27 cellular contexts compared by ENCODE assay signal in the genomic region with DNA sequence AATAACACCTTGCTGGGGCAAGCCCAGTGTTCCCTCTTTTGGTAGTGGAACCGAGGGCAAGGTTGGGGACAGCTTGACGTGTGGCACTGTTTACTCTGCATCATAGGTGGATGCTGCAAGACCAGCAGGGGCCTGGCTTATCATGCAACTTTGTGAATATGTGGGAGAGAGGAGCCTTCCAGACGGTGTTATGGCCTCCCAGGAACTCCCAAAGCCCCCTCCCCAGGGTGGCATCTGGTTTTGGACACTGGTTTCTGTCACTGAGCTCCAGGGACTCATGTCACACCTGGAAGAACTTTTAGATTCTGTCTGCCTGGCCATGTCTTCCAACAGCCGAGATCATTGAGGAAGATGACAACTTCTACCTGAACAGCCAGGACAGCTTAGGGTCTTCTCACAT. TPM values are rescaled to one million over a fixed set of nuclear protein-coding genes. Genes with fewer than 3 reads are reported as not detected.
A peak's percentile ranks its signal among the peaks of the same experiment; 100 is the strongest.
DNase-seq lines count a peak whose midpoint lies in the region; ATAC-seq, FAIRE-seq and TF ChIP-seq lines count a peak whose summit lies in the region.
"Had no signal": no experiment of that assay in that cellular context is flagged by ENCODE, and none has a peak within 500 bp of the region (broad histone marks: within the 10 kb centered on the region; RNA-seq: fewer than 3 reads in every experiment).

No MANE protein-coding gene starts in this region.

- FAIRE-seq in GM12878 (lab: Jason Lieb, UNC) = no peak
- FAIRE-seq: A204.1, GM12891, H1, pancreas had no signal

- H3K4me2 ChIP-seq in GM12878 (ENCODE audit: control insufficient read depth, insufficient read depth) = 0 out of 2 replicates have a peak overlapping the region, but pooled peaks have one; percentile 22
- H3K4me2 ChIP-seq: smooth muscle cell had no signal

- peaks cover 22% of the 10 kb centered on the region for H3K9me3 Mint-ChIP-seq in activated CD4-positive, alpha-beta T cell treated with anti-CD3 and anti-CD28 coated beads, Interleukin-2, amount 10 ng/mL, durations not matched to agents 24 days and 14 days
- peaks cover 10% of the 10 kb centered on the region for H3K9me3 Mint-ChIP-seq in activated CD4-positive, alpha-beta T cell treated with anti-CD3 and anti-CD28 coated beads, Interleukin-2, amount 10 ng/mL, durations not matched to agents 7 days and 5 days

- POLR2A ChIA-PET in activated CD4-positive, alpha-beta T cell treated with anti-CD3 and anti-CD28 coated beads, Interleukin-2, amount 10 ng/mL, durations not matched to agents 7 days and 5 days (lab: Charles Lee) = no interaction called here
- POLR2A ChIA-PET in GM12878 (lab: Charles Lee) = interaction anchor here (0.9 to 1.9 kb wide), 7 partner anchors 10 to 100 kb away, joined by 3 to 11 read pairs (median 6); no protein-coding TSS in a partner anchor

- no peak overlapping the region for H3K27ac Mint-ChIP-seq in activated CD4-positive, alpha-beta T cell treated with anti-CD3 and anti-CD28 coated beads, Interleukin-2, amount 10 ng/mL, durations not matched to agents 24 days and 14 days
- no peak overlapping the region for H3K27ac Mint-ChIP-seq in activated CD4-positive, alpha-beta T cell treated with anti-CD3 and anti-CD28 coated beads, Interleukin-2, amount 10 ng/mL, durations not matched to agents 7 days and 5 days
- H3K27ac Mint-ChIP-seq: activated CD4-positive, alpha-beta memory T cell treated with anti-CD3 and anti-CD28 coated beads for 36 hours; activated T-helper 2 cell treated with anti-CD3 and anti-CD28 coated beads, Interferon-gamma antibody, Interleukin-2, Interleukin-4, amounts not matched to agents 10 μg/mL and 5 μg/mL and 100 μg/mL, durations not matched to agents 14 hours and 24 hours and 36 hours; effector memory CD8-positive, alpha-beta T cell; memory B cell had no signal

- peaks cover 10% of the 10 kb centered on the region for H3K4me1 Mint-ChIP-seq in activated CD4-positive, alpha-beta T cell treated with anti-CD3 and anti-CD28 coated beads, Interleukin-2, amount 10 ng/mL, durations not matched to agents 24 days and 14 days
- peaks cover 15% of the 10 kb centered on the region for H3K4me1 Mint-ChIP-seq in activated CD4-positive, alpha-beta T cell treated with anti-CD3 and anti-CD28 coated beads, Interleukin-2, amount 10 ng/mL, durations not matched to agents 7 days and 5 days

- CTCF ChIA-PET in activated CD4-positive, alpha-beta T cell treated with anti-CD3 and anti-CD28 coated beads, Interleukin-2, amount 10 ng/mL, durations not matched to agents 7 days and 5 days (lab: Charles Lee) = interaction anchor here (0.5 to 2.3 kb wide), 7 partner anchors 9 to 549 kb away, joined by 3 to 11 read pairs (median 4); no protein-coding TSS in a partner anchor
- CTCF ChIA-PET in GM12878 (lab: Yijun Ruan, JAX) = interaction anchor here (0.6 to 17.0 kb wide), 16 partner anchors 8 to 101 kb away, joined by 3 to 406 read pairs (median 4); no protein-coding TSS in a partner anchor

- H3K36me3 Mint-ChIP-seq in activated CD4-positive, alpha-beta T cell treated with anti-CD3 and anti-CD28 coated beads, Interleukin-2, amount 10 ng/mL, durations not matched to agents 24 days and 14 days (ENCODE audit: low read depth) = no peaks in the 10 kb centered on the region
- H3K36me3 Mint-ChIP-seq in activated CD4-positive, alpha-beta T cell treated with anti-CD3 and anti-CD28 coated beads, Interleukin-2, amount 10 ng/mL, durations not matched to agents 7 days and 5 days (ENCODE audit: low read depth) = peaks cover under 1% of the 10 kb centered on the region
- H3K36me3 Mint-ChIP-seq: activated CD4-positive, alpha-beta memory T cell treated with anti-CD3 and anti-CD28 coated beads for 36 hours; activated naive CD4-positive, alpha-beta T cell treated with anti-CD3 and anti-CD28 coated beads, Interleukin-2, amount 50 U/mL, for 72 hours; CD4-positive, alpha-beta memory T cell; memory B cell had no signal

- no TSS peak for BruUV-seq in GM12878 (replicated peaks; lab: Mats Ljungman, UMichigan)

- H3K27me3 ChIP-seq in GM12878 (replicated peaks in 1 of 2; ENCODE audit: control insufficient read depth in 2 of 2, insufficient read depth in 2 of 2, low read length in 1 of 2) (no peaks in the 10 kb centered on the region), psoas muscle (ENCODE audit: insufficient read depth in 3 of 3, low read length in 2 of 3) (no peaks in the 10 kb centered on the region)
- H3K27me3 ChIP-seq: left lung, pancreas, testis had no signal

- H3K4me3 ChIP-seq in GM12878 (no peak overlapping the region), psoas muscle (no peak overlapping the region)
- H3K4me3 ChIP-seq: left lung, smooth muscle cell, testis had no signal

- 24% methylated on average over 4 of the region's 4 CpGs for WGBS in GM12878 (ENCODE audit: insufficient coverage, insufficient replicate concordance, low lambda C conversion rate, missing lambda C conversion rate)
- WGBS in psoas muscle, 3 donors = 72 to 88% (median 85%) methylated on average over 4 of the region's 4 CpGs

- no peak for TF ChIP-seq EP300 in GM12878 (IDR thresholded peaks at IDR 0.05; ENCODE audit: borderline replicate concordance in 1 of 2, control insufficient read depth in 1 of 2, low read depth in 2 of 2, low read length in 2 of 2)

- no peak overlapping the region for H3K4me3 Mint-ChIP-seq in activated CD4-positive, alpha-beta T cell treated with anti-CD3 and anti-CD28 coated beads, Interleukin-2, amount 10 ng/mL, durations not matched to agents 24 days and 14 days
- no peak overlapping the region for H3K4me3 Mint-ChIP-seq in activated CD4-positive, alpha-beta T cell treated with anti-CD3 and anti-CD28 coated beads, Interleukin-2, amount 10 ng/mL, durations not matched to agents 7 days and 5 days
- H3K4me3 Mint-ChIP-seq: activated CD4-positive, alpha-beta memory T cell treated with anti-CD3 and anti-CD28 coated beads for 36 hours had no signal

- ATAC-seq in GM12878 (no peak; the same call in 2 of the 3 replicates), psoas muscle (no peak), HG03095 (IDR thresholded peaks at IDR 0.05; ENCODE audit: unreplicated experiment) (no peak), left lobe of liver (no peak)
- ATAC-seq: SK-N-SH treated with all-trans-retinoic acid at 6 μM for 48 hours; stimulated activated naive CD8-positive, alpha-beta T cell treated with anti-CD3 and anti-CD28 coated beads, Interleukin-15, Interleukin-2, amounts not matched to agents 100 U/mL and 50 U/mL, for 24 hours had no signal

- H3K9me3 ChIP-seq in GM12878 (replicated peaks; ENCODE audit: control insufficient read depth, insufficient read depth, low read length) (no peaks in the 10 kb centered on the region; the same call in 2 of the 3 replicates), psoas muscle (peaks cover 8% of the 10 kb centered on the region)
- H3K9me3 ChIP-seq: pancreas, testis had no signal

- TF ChIP-seq POLR2A in GM12878 (IDR thresholded peaks at IDR 0.05; ENCODE audit: low read depth, low read length) = no peak

- in situ Hi-C loops in GM12878 (cut with MboI) = loop anchor here (5.0 to 25.0 kb wide), 2 partner anchors 103 to 1193 kb away; partner anchors contain the start of gene NVL

- no peak for TF ChIP-seq RAD21 in GM12878 (IDR thresholded peaks at IDR 0.05; ENCODE audit: insufficient read depth, low read depth, low read length)

- no peaks in the 10 kb centered on the region for H4K20me1 ChIP-seq in GM12878 (ENCODE audit: control insufficient read depth, insufficient read depth)

- no peak overlapping the region for H3K27ac ChIP-seq in GM12878 (ENCODE audit: control insufficient read depth, insufficient read depth)
- H3K27ac ChIP-seq in psoas muscle = peak overlapping the region; percentile 73
- H3K27ac ChIP-seq: HL-60 had no signal

- H3K36me3 ChIP-seq in GM12878 (ENCODE audit: control insufficient read depth in 2 of 2, insufficient read depth in 2 of 2, low read length in 1 of 2) (no peaks in the 10 kb centered on the region), psoas muscle (ENCODE audit: insufficient read depth in 1 of 2, low read depth in 1 of 2) (no peaks in the 10 kb centered on the region)
- H3K36me3 ChIP-seq: left lung, pancreas had no signal

- SMC1A ChIA-PET in GM12878 (lab: Charles Lee; ENCODE audit: uncharacterized antibody, unreplicated experiment) = interaction anchor here (0.9 to 5.8 kb wide), 13 partner anchors 9 to 100 kb away, joined by 3 to 40 read pairs (median 9); no protein-coding TSS in a partner anchor

- H3K79me2 ChIP-seq in GM12878 (ENCODE audit: control insufficient read depth, insufficient read depth, low read length) = no peaks in the 10 kb centered on the region

- TF ChIP-seq CTCF in GM12878 (IDR thresholded peaks at IDR 0.05 in 2 of 3, conservative IDR thresholded peaks at IDR 0.05 in 1 of 3; ENCODE audit: control insufficient read depth in 2 of 3, extremely low read depth in 1 of 3, insufficient read depth in 1 of 3, low read depth in 3 of 3, low read length in 3 of 3) = no peak
- TF ChIP-seq CTCF in psoas muscle (IDR thresholded peaks at IDR 0.05) = no peak

- H3K9ac ChIP-seq in GM12878 (ENCODE audit: control insufficient read depth, insufficient read depth, low read length) = no peak overlapping the region

- H3K4me1 ChIP-seq in GM12878 (ENCODE audit: control insufficient read depth, insufficient read depth, low read length) (peaks cover 12% of the 10 kb centered on the region), psoas muscle (peaks cover 20% of the 10 kb centered on the region)

- peaks cover 5% of the 10 kb centered on the region for H3K27me3 Mint-ChIP-seq in activated CD4-positive, alpha-beta T cell treated with anti-CD3 and anti-CD28 coated beads, Interleukin-2, amount 10 ng/mL, durations not matched to agents 24 days and 14 days
- peaks cover 9% of the 10 kb centered on the region for H3K27me3 Mint-ChIP-seq in activated CD4-positive, alpha-beta T cell treated with anti-CD3 and anti-CD28 coated beads, Interleukin-2, amount 10 ng/mL, durations not matched to agents 7 days and 5 days
- H3K27me3 Mint-ChIP-seq: activated CD4-positive, alpha-beta memory T cell treated with anti-CD3 and anti-CD28 coated beads for 36 hours; CD4-positive, alpha-beta memory T cell had no signal

- RAD21 ChIA-PET in GM12878 (lab: Charles Lee; ENCODE audit: unreplicated experiment) = interaction anchor here (1.0 to 3.6 kb wide), 13 partner anchors 11 to 100 kb away, joined by 3 to 44 read pairs (median 6); no protein-coding TSS in a partner anchor

- H2AFZ ChIP-seq in GM12878 (ENCODE audit: control insufficient read depth, low read depth, low read length) = no peak overlapping the region

- intact Hi-C loops in activated CD4-positive, alpha-beta T cell treated with anti-CD3 and anti-CD28 coated beads, Interleukin-2, amount 10 ng/mL, durations not matched to agents 24 days and 14 days (cut with micrococcal nuclease) = no loop called here
- intact Hi-C loops in GM12878 (cut with micrococcal nuclease; ENCODE audit: unreplicated experiment) = no loop called here
- intact Hi-C loops in psoas muscle (cut with DNase I) = loop anchor here (10.0 kb wide), 2 partner anchors 200 to 220 kb away; partner anchors contain the start of gene SUSD4 (in 1 of the 2)

- peak; percentile 54 for DNase-seq in activated CD4-positive, alpha-beta T cell treated with anti-CD3 and anti-CD28 coated beads, Interleukin-2, amount 10 ng/mL, durations not matched to agents 24 days and 14 days
- DNase-seq in activated CD4-positive, alpha-beta T cell treated with anti-CD3 and anti-CD28 coated beads, Interleukin-2, amount 10 ng/mL, durations not matched to agents 7 days and 5 days = no peak
- DNase-seq in COR-L47 (lab: John Stamatoyannopoulos, UW) (peak; percentile 63), GM12878 (ENCODE audit: low read depth, low spot score) (no peak), psoas muscle (no peak), left lobe of liver (ENCODE audit: low spot score) (no peak)
- no peak for DNase-seq in activated CD8-positive, alpha-beta memory T cell treated with anti-CD3 and anti-CD28 coated beads, Interleukin-2, amount 50 U/mL, for 48 hours
- DNase-seq: cortex of kidney, DMS 273 treated with DMSO at 0.1 percent for 48 hours, NCI-H1694 had no signal

RNA-seq across cellular contexts. Expression of gene TLR5, which starts 1.4 kb away (rescaled TPM):
- total RNA-seq in activated CD4-positive, alpha-beta T cell treated with anti-CD3 and anti-CD28 coated beads, Interleukin-2, amount 10 ng/mL, durations not matched to agents 24 days and 14 days = 0.09 TPM in 1 of 2 replicates, not detected in the other
- total RNA-seq in activated CD4-positive, alpha-beta T cell treated with anti-CD3 and anti-CD28 coated beads, Interleukin-2, amount 10 ng/mL, durations not matched to agents 7 days and 5 days = 1 to 10 TPM in 1 of 2 experiments, under 1 TPM in 1; 0.58 to 1.0 TPM
- total RNA-seq in GM12878 (2013; cell fraction: nucleolus; rRNA removed) = 15.8 and 18.4 TPM in 2 replicates
- 0.38 and 0.45 TPM in 2 replicates for total RNA-seq in GM12878 (2014; rRNA removed)
- 0.89 and 1.3 TPM in 2 replicates for total RNA-seq in GM12878 (2014; rRNA removed; fragmentation: Illumina TruSeq; extraction: Trizol)
- 0.56 and 0.69 TPM in 2 replicates for total RNA-seq in GM12878 (2021)
- not detected for polyA plus RNA-seq in GM12878 (2011; ENCODE audit: low read depth)
- polyA plus RNA-seq in GM12878 (2011; rRNA removed) = 5.3 and 5.8 TPM in 2 replicates
- 4.3 and 9.8 TPM in 2 replicates for polyA plus RNA-seq in GM12878 (2011; cell fraction: cytosol; rRNA removed)
- 8.7 and 9.9 TPM in 2 replicates for polyA plus RNA-seq in GM12878 (2011; cell fraction: nucleus; rRNA removed)
- polyA plus RNA-seq in GM12878 (2012) = 0.04 TPM in 1 of 2 replicates, not detected in the other
- polyA plus RNA-seq in GM12878 (2014; fragmentation: Illumina TruSeq; extraction: Trizol) = 0.93 and 1.9 TPM in 2 replicates
- under 1 TPM; 0.34 to 0.51 TPM for polyA plus RNA-seq in GM12878 (2014; fragmentation: Nextera tagmentation; extraction: Ambion mirVana)
- 0.72 and 1.1 TPM in 2 replicates for polyA plus RNA-seq in GM12878 (2014; rRNA removed)
- 1 to 10 TPM in 1 of 2 experiments, under 1 TPM in 1; 0.60 to 1.2 TPM for polyA plus RNA-seq in GM12878 (2016; fragmentation: Nextera tagmentation; extraction: Ambion mirVana)
- polyA minus RNA-seq in GM12878 (2011; rRNA and poly(A)+ RNA removed) = 6.9 and 9.6 TPM in 2 replicates
- 1.2 and 2.4 TPM in 2 replicates for polyA minus RNA-seq in GM12878 (2011; cell fraction: cytosol; rRNA and poly(A)+ RNA removed)
- polyA minus RNA-seq in GM12878 (2011; cell fraction: nucleus; rRNA and poly(A)+ RNA removed) = 6.2 and 7.3 TPM in 2 replicates
- total RNA-seq in psoas muscle = 1 to 10 TPM in 3 of 4 donors, under 1 TPM in 1; 0.80 to 3.1 (median 1.9) TPM
- under 1 TPM; 0.20 to 0.75 (median 0.46) TPM for polyA plus RNA-seq in psoas muscle
- 1.1 TPM for total RNA-seq in left lobe of liver

Comparison
In these comparisons a context has a peak if more than half of its experiments do, and no peak if none do; other contexts are left out.
1. DNase-seq: peak in activated CD4-positive, alpha-beta T cell treated with anti-CD3 and anti-CD28 coated beads, Interleukin-2, amount 10 ng/mL, durations not matched to agents 24 days and 14 days (single experiment) and COR-L47 (single experiment); none in activated CD4-positive, alpha-beta T cell treated with anti-CD3 and anti-CD28 coated beads, Interleukin-2, amount 10 ng/mL, durations not matched to agents 7 days and 5 days (single experiment), GM12878 (single experiment), psoas muscle (0 of 2), left lobe of liver (single experiment) and activated CD8-positive, alpha-beta memory T cell treated with anti-CD3 and anti-CD28 coated beads, Interleukin-2, amount 50 U/mL, for 48 hours (single experiment).
2. intact Hi-C loops: an anchor here in psoas muscle (10.0 kb wide); none called in activated CD4-positive, alpha-beta T cell treated with anti-CD3 and anti-CD28 coated beads, Interleukin-2, amount 10 ng/mL, durations not matched to agents 24 days and 14 days and GM12878.